ENCODE assay signal across 18 cellular contexts in the genomic region with DNA sequence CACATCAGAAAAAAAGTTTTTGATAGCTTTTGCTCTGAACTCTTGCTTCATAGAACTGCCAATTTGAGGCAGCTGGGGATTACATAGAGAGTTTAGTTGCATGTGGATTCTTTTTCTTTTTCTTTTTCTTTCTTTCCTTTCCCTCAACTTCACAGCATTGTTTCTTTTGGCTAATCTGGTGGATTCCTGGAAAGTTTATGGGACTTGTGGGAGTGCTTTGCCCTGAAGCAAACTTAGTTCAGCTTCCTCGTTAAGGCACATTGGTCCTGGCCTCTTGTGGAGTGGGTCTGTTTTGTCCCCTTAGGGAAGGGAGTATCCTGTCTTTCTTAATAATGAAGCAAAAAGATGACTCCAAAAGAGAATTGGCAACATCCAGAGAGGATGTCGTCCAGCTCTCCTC.
DNase-seq lines count a peak whose midpoint lies in the region; ATAC-seq, FAIRE-seq and TF ChIP-seq lines count a peak whose summit lies in the region.
"Had no signal": no experiment of that assay in that cellular context is flagged by ENCODE, and none has a peak within 500 bp of the region (broad histone marks: within the 10 kb centered on the region; RNA-seq: fewer than 3 reads in every experiment).

No MANE protein-coding gene starts in this region.

- H3F3A ChIP-seq in Loucy (ENCODE audit: low read depth) = no peaks in the 10 kb centered on the region

- peak overlapping the region; percentile 12 for H3K27ac Mint-ChIP-seq in chondrocyte (ENCODE audit: unreplicated experiment)
- H3K27ac Mint-ChIP-seq: H9 had no signal

- no peaks in the 10 kb centered on the region for H3K9me2 ChIP-seq in Loucy (replicated peaks; ENCODE audit: low read depth, low read length)

- H3K9ac ChIP-seq in Loucy (ENCODE audit: low read depth, low read length, poor library complexity, severe bottlenecking) = no peak overlapping the region

- no peak overlapping the region for H3K4me3 Mint-ChIP-seq in chondrocyte (ENCODE audit: unreplicated experiment)
- no peak overlapping the region for H3K4me3 Mint-ChIP-seq in activated T-cell treated with anti-CD3 and anti-CD28 coated beads, Interleukin-2, amount 50 U/mL, for 4 hours
- H3K4me3 Mint-ChIP-seq: H9 had no signal

- TF ChIP-seq CTCF in AG10803 (conservative IDR thresholded peaks at IDR 0.05; ENCODE audit: low read length) = no peak
- no peak for TF ChIP-seq CTCF in Loucy (conservative IDR thresholded peaks at IDR 0.05; ENCODE audit: low read length)
- TF ChIP-seq CTCF in chondrocyte (IDR thresholded peaks at IDR 0.05) = no peak
- no peak for TF ChIP-seq CTCF in osteoblast (IDR thresholded peaks at IDR 0.05; ENCODE audit: extremely low read depth, low read depth, low read length)
- no peak for TF ChIP-seq CTCF in D721Med (IDR thresholded peaks at IDR 0.05; ENCODE audit: insufficient read depth, missing control alignments)
- TF ChIP-seq CTCF in lower lobe of right lung (IDR thresholded peaks at IDR 0.05) = no peak

- H3K4me3 ChIP-seq in AG10803 (ENCODE audit: low read length) = no peak overlapping the region
- H3K4me3 ChIP-seq in Loucy (ENCODE audit: low read length, poor library complexity, severe bottlenecking) = no peak overlapping the region
- no peak overlapping the region for H3K4me3 ChIP-seq in osteoblast (ENCODE audit: insufficient read depth, low read length)
- H3K4me3 ChIP-seq in lower lobe of right lung = no peak overlapping the region
- H3K4me3 ChIP-seq: PC-9 had no signal

- no peak for ATAC-seq in activated T-cell treated with anti-CD3 and anti-CD28 coated beads, Interleukin-2, amount 50 U/mL, for 4 hours
- no peak for ATAC-seq in lower lobe of right lung
- ATAC-seq: Right ventricle myocardium inferior had no signal

- DNase-seq in AG10803 (ENCODE audit: low read depth) (peak; percentile 38), chondrocyte (ENCODE audit: low spot score) (no peak), osteoblast (ENCODE audit: insufficient read length, low spot score, missing footprints) (no peak), D721Med (ENCODE audit: insufficient read length, low spot score) (no peak), lower lobe of right lung (no peak), NCI-H2081 (lab: John Stamatoyannopoulos, UW) (no peak)
- DNase-seq in activated T-cell treated with anti-CD3 and anti-CD28 coated beads, Interleukin-2, amount 50 U/mL, for 4 hours = no peak
- DNase-seq: 8988T, COR-L47, H9, IMR-90, Karpas-422, NCI-H187 treated with DMSO at 0.1 percent for 48 hours, NCI-H446, NCI-H69, PC-9 had no signal

- no peaks in the 10 kb centered on the region for H3K27me3 Mint-ChIP-seq in chondrocyte (ENCODE audit: low read depth)
- no peaks in the 10 kb centered on the region for H3K27me3 Mint-ChIP-seq in activated T-cell treated with anti-CD3 and anti-CD28 coated beads, Interleukin-2, amount 50 U/mL, for 4 hours (ENCODE audit: low read depth)

- no peaks in the 10 kb centered on the region for H4K20me1 ChIP-seq in Loucy (ENCODE audit: insufficient read depth, low read length, poor library complexity, severe bottlenecking)
- no peaks in the 10 kb centered on the region for H4K20me1 ChIP-seq in osteoblast (ENCODE audit: insufficient read depth, low read length)

- H3K27me3 ChIP-seq in Loucy (ENCODE audit: insufficient read depth, low read length, poor library complexity, severe bottlenecking) = no peaks in the 10 kb centered on the region
- H3K27me3 ChIP-seq in osteoblast (ENCODE audit: insufficient read depth, low read length) = no peaks in the 10 kb centered on the region
- H3K27me3 ChIP-seq in lower lobe of right lung (ENCODE audit: low read depth) = no peaks in the 10 kb centered on the region

- FAIRE-seq in D721Med (lab: Jason Lieb, UNC) = no peak

- H3K4me1 ChIP-seq in Loucy (ENCODE audit: insufficient read depth, low read length, poor library complexity, severe bottlenecking) = peaks cover 12% of the 10 kb centered on the region
- H3K4me1 ChIP-seq in osteoblast (ENCODE audit: insufficient read depth, low read length) = peaks cover 2% of the 10 kb centered on the region
- no peaks in the 10 kb centered on the region for H3K4me1 ChIP-seq in lower lobe of right lung

- H3K36me3 ChIP-seq in Loucy (ENCODE audit: insufficient read depth, low read length) (no peaks in the 10 kb centered on the region), osteoblast (ENCODE audit: insufficient read depth, low read length) (no peaks in the 10 kb centered on the region), lower lobe of right lung (no peaks in the 10 kb centered on the region)

- H3K4me2 ChIP-seq in Loucy (ENCODE audit: low read depth, low read length, poor library complexity, severe bottlenecking) = no peak overlapping the region
- peak overlapping the region; percentile 3 for H3K4me2 ChIP-seq in osteoblast (ENCODE audit: insufficient read depth, low read length)
- H3K4me2 ChIP-seq: PC-9 had no signal

- H3K79me2 ChIP-seq in Loucy (ENCODE audit: insufficient read depth, low read length) = no peaks in the 10 kb centered on the region
- no peaks in the 10 kb centered on the region for H3K79me2 ChIP-seq in osteoblast (ENCODE audit: insufficient read depth, low read length)

- H3K9me3 ChIP-seq in Loucy (ENCODE audit: insufficient read depth, low read depth, low read length) (no peaks in the 10 kb centered on the region), osteoblast (ENCODE audit: low read depth, low read length) (no peaks in the 10 kb centered on the region), lower lobe of right lung (no peaks in the 10 kb centered on the region)

- peaks cover 27% of the 10 kb centered on the region for H3K4me1 Mint-ChIP-seq in chondrocyte (ENCODE audit: low read depth)
- H3K4me1 Mint-ChIP-seq in activated T-cell treated with anti-CD3 and anti-CD28 coated beads, Interleukin-2, amount 50 U/mL, for 4 hours (ENCODE audit: low read depth) = no peaks in the 10 kb centered on the region
- H3K4me1 Mint-ChIP-seq: H9 had no signal

- no peaks in the 10 kb centered on the region for H3K36me3 Mint-ChIP-seq in chondrocyte (ENCODE audit: low read depth)
- H3K36me3 Mint-ChIP-seq in activated T-cell treated with anti-CD3 and anti-CD28 coated beads, Interleukin-2, amount 50 U/mL, for 4 hours (ENCODE audit: insufficient read depth) = no peaks in the 10 kb centered on the region

- H2AFZ ChIP-seq in Loucy (ENCODE audit: low read length) (peak overlapping the region; percentile 74; the same call in 1 of the 2 replicates), osteoblast (ENCODE audit: low read length) (no peak overlapping the region)
- H2AFZ ChIP-seq: PC-9 had no signal

- no peak overlapping the region for H3K27ac ChIP-seq in osteoblast (ENCODE audit: low read depth, low read length)
- H3K27ac ChIP-seq in lower lobe of right lung = no peak overlapping the region
- H3K27ac ChIP-seq: PC-9 had no signal

- peaks cover 7% of the 10 kb centered on the region for H3K9me3 Mint-ChIP-seq in chondrocyte (ENCODE audit: low read depth)
- H3K9me3 Mint-ChIP-seq in activated T-cell treated with anti-CD3 and anti-CD28 coated beads, Interleukin-2, amount 50 U/mL, for 4 hours = peaks cover 3% of the 10 kb centered on the region
- H3K9me3 Mint-ChIP-seq: H9 had no signal

- intact Hi-C loops in lower lobe of right lung (cut with DNase I) = no loop called here
